ENCODE assay signal across 24 cellular contexts in the genomic region with DNA sequence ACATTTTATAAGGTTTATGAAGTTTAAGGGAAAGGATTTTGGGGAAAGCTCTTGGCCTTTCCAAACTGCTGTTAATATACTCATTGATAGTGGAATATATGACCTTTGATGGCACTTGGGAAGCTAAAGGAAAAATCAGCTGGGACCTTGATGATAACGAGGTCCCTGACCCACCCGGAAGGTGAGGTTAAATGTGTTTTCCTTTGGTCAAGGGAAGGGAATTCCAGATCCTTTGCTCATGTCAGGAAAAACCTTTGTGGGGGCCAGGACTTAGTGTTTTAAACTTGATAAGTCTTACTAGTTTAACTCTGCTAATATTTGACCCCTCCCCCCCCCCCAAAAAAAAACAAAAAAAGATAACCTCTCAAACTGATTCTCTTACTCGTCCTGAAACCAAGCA. TPM values are rescaled to one million over a fixed set of nuclear protein-coding genes. Genes with fewer than 3 reads are reported as not detected.
DNase-seq lines count a peak whose midpoint lies in the region; ATAC-seq, FAIRE-seq and TF ChIP-seq lines count a peak whose summit lies in the region.
"Had no signal": no experiment of that assay in that cellular context is flagged by ENCODE, and none has a peak within 500 bp of the region (broad histone marks: within the 10 kb centered on the region; RNA-seq: fewer than 3 reads in every experiment).

No MANE protein-coding gene starts in this region.

- H3K9ac ChIP-seq in liver (ENCODE audit: low read depth in 1 of 2, low read length in 2 of 2) (no peak overlapping the region), HepG2 (ENCODE audit: insufficient read depth, low read depth, low read length) (no peak overlapping the region)

- H3K9me3 ChIP-seq in liver (ENCODE audit: control insufficient read depth in 4 of 4, low read length in 3 of 4) (no peaks in the 10 kb centered on the region), HepG2 (ENCODE audit: low read length) (no peaks in the 10 kb centered on the region), ascending aorta (no peaks in the 10 kb centered on the region), mucosa of descending colon (no peaks in the 10 kb centered on the region)
- H3K9me3 ChIP-seq: BE2C, esophagus squamous epithelium, thoracic aorta had no signal

- 66% methylated on average over 3 of the region's 3 CpGs for WGBS in liver
- WGBS in HepG2 (ENCODE audit: low lambda C conversion rate): 98% methylated on average over 3 of the region's 3 CpGs

- H3K4me1 ChIP-seq in liver (ENCODE audit: control insufficient read depth in 4 of 4, insufficient read depth in 4 of 4, low read length in 3 of 4) (peaks cover 0 to 4% (median 2%) of the 10 kb centered on the region in 4 donors), HepG2 (ENCODE audit: insufficient read depth, low read length) (peaks cover 29% of the 10 kb centered on the region), ascending aorta (peaks cover 0 to 72% of the 10 kb centered on the region in 2 donors), mucosa of descending colon (ENCODE audit: low read depth) (no peaks in the 10 kb centered on the region)
- H3K4me1 ChIP-seq: BE2C had no signal

- DNase-seq in HepG2 (ENCODE audit: low spot score): no peak
- no peak for DNase-seq in ascending aorta (ENCODE audit: low spot score in 2 of 2)
- DNase-seq in lung microvascular endothelial cell (ENCODE audit: low read depth in 2 of 2): peak; percentile 53
- DNase-seq in mucosa of descending colon: no peak
- no peak for DNase-seq in activated naive CD4-positive, alpha-beta T cell treated with Interleukin-2 at 50 U/mL for 16 hours
- DNase-seq: ACHN; activated T-cell treated with anti-CD3 and anti-CD28 coated beads, Interleukin-2, amount 50 U/mL, for 48 hours; BE2C; CD8-positive, alpha-beta T cell; esophagus squamous epithelium; foreskin melanocyte; hippocampal formation; NCI-H1417 treated with DMSO at 0.1 percent for 48 hours; NCI-H2081; NCI-H2227 treated with DMSO at 0.1 percent for 48 hours; NCI-H774; stimulated activated CD4-positive, alpha-beta T cell treated with anti-CD3 and anti-CD28 coated beads, Interleukin-1b, Interleukin-23, amount 100 ng/mL, for 48 hours had no signal

- no TSS peak for BruUV-seq in HepG2 (replicated peaks; lab: Mats Ljungman, UMichigan)

- intact Hi-C loops in HepG2 (cut with micrococcal nuclease; ENCODE audit: unreplicated experiment): no loop called here
- intact Hi-C loops in ascending aorta (cut with DNase I): no loop called here
- intact Hi-C loops in mucosa of descending colon (cut with DNase I, micrococcal nuclease): no loop called here

- H3K4me3 ChIP-seq in liver (ENCODE audit: low read depth in 1 of 3, low read length in 3 of 3) (no peak overlapping the region), HepG2 (replicated peaks in 1 of 3; ENCODE audit: insufficient read depth in 1 of 3, low read depth in 2 of 3, low read length in 3 of 3) (no peak overlapping the region), ascending aorta (no peak overlapping the region), mucosa of descending colon (no peak overlapping the region)
- H3K4me3 ChIP-seq: esophagus squamous epithelium, GM12878, smooth muscle cell, thoracic aorta had no signal

- H4K20me1 ChIP-seq in HepG2 (ENCODE audit: insufficient read depth, low read length): peaks cover 11% of the 10 kb centered on the region

- peaks cover 61% of the 10 kb centered on the region for H3K79me2 ChIP-seq in HepG2 (ENCODE audit: insufficient read depth, low read length)

- FAIRE-seq in HepG2 (lab: Jason Lieb, UNC): no peak
- FAIRE-seq: GM12878, H54 had no signal

- CTCF ChIA-PET in HepG2 (lab: Yijun Ruan, JAX; ENCODE audit: low intra/inter-chr PET ratio, low total read pairs): no interaction called here

- no peak overlapping the region for H3K27ac ChIP-seq in liver (ENCODE audit: low read depth in 1 of 2, low read length in 2 of 2)
- H3K27ac ChIP-seq in HepG2 (ENCODE audit: extremely low read length, insufficient read depth, low read length): no peak overlapping the region
- H3K27ac ChIP-seq in ascending aorta: peak overlapping the region; percentile 67 to 69

- H3K27me3 ChIP-seq in liver (ENCODE audit: control insufficient read depth in 4 of 4, insufficient read depth in 4 of 4, low read length in 3 of 4) (no peaks in the 10 kb centered on the region), HepG2 (ENCODE audit: control insufficient read depth in 1 of 2, insufficient read depth in 2 of 2, low read length in 2 of 2) (no peaks in the 10 kb centered on the region), ascending aorta (no peaks in the 10 kb centered on the region)
- H3K27me3 ChIP-seq: BE2C, esophagus squamous epithelium had no signal

- H3K4me2 ChIP-seq in HepG2 (ENCODE audit: low read depth, low read length): no peak overlapping the region
- H3K4me2 ChIP-seq: smooth muscle cell had no signal

- TF ChIP-seq EP300 in HepG2 (IDR thresholded peaks at IDR 0.05; ENCODE audit: low read depth in 2 of 2, low read length in 2 of 2): no peak
- TF ChIP-seq EP300 in HepG2 (CRISPR knock-in tag; IDR thresholded peaks at IDR 0.05; ENCODE audit: borderline replicate concordance): no peak

- in situ Hi-C loops in HepG2 (cut with HindIII; ENCODE audit: extremely low pct_ligation_motif_present, low pct_unique_long_range_greater_than_20kb): no loop called here

- TF ChIP-seq POLR2A in HepG2 (IDR thresholded peaks at IDR 0.05; ENCODE audit: insufficient read depth in 1 of 2, low read depth in 2 of 2, low read length in 2 of 2): no peak

- ATAC-seq in HepG2 (no peak), mucosa of descending colon (no peak), HG02678 (IDR thresholded peaks at IDR 0.05; ENCODE audit: unreplicated experiment) (no peak), HG03571 (IDR thresholded peaks at IDR 0.05; ENCODE audit: unreplicated experiment) (no peak)
- ATAC-seq: CD8-positive, alpha-beta T cell; GM12878 had no signal

- POLR2A ChIA-PET in HepG2 (lab: Yijun Ruan, JAX): no interaction called here

- no peaks in the 10 kb centered on the region for H3K36me3 ChIP-seq in liver (ENCODE audit: control insufficient read depth in 4 of 4, insufficient read depth in 3 of 4, low read depth in 1 of 4, low read length in 3 of 4)
- H3K36me3 ChIP-seq in HepG2 (replicated peaks in 1 of 2; ENCODE audit: control insufficient read depth in 1 of 2, insufficient read depth in 2 of 2, low read length in 2 of 2): peaks cover 7 to 10% of the 10 kb centered on the region in 2 experiments
- H3K36me3 ChIP-seq in ascending aorta: no peaks in the 10 kb centered on the region
- H3K36me3 ChIP-seq in mucosa of descending colon (ENCODE audit: low read depth): no peaks in the 10 kb centered on the region
- H3K36me3 ChIP-seq: BE2C, esophagus squamous epithelium, thoracic aorta had no signal

- TF ChIP-seq CTCF in liver (IDR thresholded peaks at IDR 0.05; ENCODE audit: low read depth, low read length, missing input control) (no peak), HepG2 (CRISPR knock-in tag; IDR thresholded peaks at IDR 0.05) (no peak), ascending aorta (IDR thresholded peaks at IDR 0.05) (no peak), mucosa of descending colon (IDR thresholded peaks at IDR 0.05) (no peak)

- no peak overlapping the region for H2AFZ ChIP-seq in HepG2 (ENCODE audit: low read length)

- TF ChIP-seq RAD21 in liver (IDR thresholded peaks at IDR 0.05): no peak
- no peak for TF ChIP-seq RAD21 in HepG2 (CRISPR knock-in tag; IDR thresholded peaks at IDR 0.05)

TF ChIP-seq in liver, 16 proteins besides CTCF, POLR2A, EP300 and RAD21:
- TF ChIP-seq EGR1 (IDR thresholded peaks at IDR 0.05; ENCODE audit: low read depth in 2 of 2) (no peak), TAF1 (conservative IDR thresholded peaks at IDR 0.05) (no peak), NR2F2 (IDR thresholded peaks at IDR 0.05) (peak; percentile 92)
TF ChIP-seq in liver: peak in this region for 1.

TF ChIP-seq in HepG2, 621 proteins besides CTCF, POLR2A, EP300 and RAD21 (continues in another document):
- no peak for TF ChIP-seq ZNF333 (CRISPR knock-in tag; IDR thresholded peaks at IDR 0.05; ENCODE audit: borderline replicate concordance)
- no peak for TF ChIP-seq ZNF773 (CRISPR knock-in tag; IDR thresholded peaks at IDR 0.05; ENCODE audit: borderline replicate concordance)
- TF ChIP-seq, protein P1, sequence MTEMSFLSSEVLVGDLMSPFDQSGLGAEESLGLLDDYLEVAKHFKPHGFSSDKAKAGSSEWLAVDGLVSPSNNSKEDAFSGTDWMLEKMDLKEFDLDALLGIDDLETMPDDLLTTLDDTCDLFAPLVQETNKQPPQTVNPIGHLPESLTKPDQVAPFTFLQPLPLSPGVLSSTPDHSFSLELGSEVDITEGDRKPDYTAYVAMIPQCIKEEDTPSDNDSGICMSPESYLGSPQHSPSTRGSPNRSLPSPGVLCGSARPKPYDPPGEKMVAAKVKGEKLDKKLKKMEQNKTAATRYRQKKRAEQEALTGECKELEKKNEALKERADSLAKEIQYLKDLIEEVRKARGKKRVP (CRISPR knock-in tag; IDR thresholded peaks at IDR 0.05): no peak
- no peak for TF ChIP-seq ZNF556 (CRISPR knock-in tag; IDR thresholded peaks at IDR 0.05; ENCODE audit: borderline replicate concordance)

RNA-seq across cellular contexts. Expression of gene CRIM1, which starts 50.7 kb away (rescaled TPM):
- total RNA-seq in liver (10 to 100 TPM; 10.5 to 22.1 TPM), HepG2 (2016; rRNA removed; fragmentation: Illumina TruSeq; extraction: Trizol) (21.5 and 39.1 TPM in 2 replicates), ascending aorta (273 TPM), lung microvascular endothelial cell (420 and 583 TPM in 2 replicates), mucosa of descending colon (100 to 1,000 TPM in 1 of 3 donors, 10 to 100 TPM in 2; 66.9 to 104 (median 85.8) TPM)
- polyA plus RNA-seq in liver (1 to 10 TPM; 2.2 to 8.7 TPM), HepG2 (2011; rRNA removed) (61.6 and 69.9 TPM in 2 replicates)
- 87.0 and 95.7 TPM in 2 replicates for total RNA-seq in HepG2 (2016; cell fraction: cytosol; rRNA removed; fragmentation: Illumina TruSeq; extraction: Trizol; ENCODE audit: low read depth)
- total RNA-seq in HepG2 (2016; cell fraction: insoluble cytoplasmic fraction; rRNA removed; fragmentation: Illumina TruSeq; extraction: Trizol): 19.5 and 37.7 TPM in 2 replicates
- total RNA-seq in HepG2 (2016; cell fraction: membrane; rRNA removed; fragmentation: Illumina TruSeq; extraction: Trizol): 21.6 and 24.0 TPM in 2 replicates
- total RNA-seq in HepG2 (2016; cell fraction: nucleus; rRNA removed; fragmentation: Illumina TruSeq; extraction: Trizol): 70.5 and 71.4 TPM in 2 replicates
- 47.0 and 57.8 TPM in 2 replicates for polyA plus RNA-seq in HepG2 (2011; cell fraction: cytosol; rRNA removed)
- 59.9 and 71.8 TPM in 2 replicates for polyA plus RNA-seq in HepG2 (2011; cell fraction: nucleus; rRNA removed)
- polyA plus RNA-seq in HepG2 (2012): 47.6 and 59.6 TPM in 2 replicates
- polyA plus RNA-seq in HepG2 (2016; cell fraction: cytosol; fragmentation: Illumina TruSeq; extraction: Trizol; ENCODE audit: low read depth): 1.1 and 2.4 TPM in 2 replicates
- polyA plus RNA-seq in HepG2 (2016; cell fraction: insoluble cytoplasmic fraction; fragmentation: Illumina TruSeq; extraction: Trizol; ENCODE audit: low read depth): 14.9 and 16.1 TPM in 2 replicates
- polyA plus RNA-seq in HepG2 (2016; cell fraction: membrane; fragmentation: Illumina TruSeq; extraction: Trizol; ENCODE audit: low read depth): 3.8 and 5.1 TPM in 2 replicates
- 36.1 and 38.6 TPM in 2 replicates for polyA plus RNA-seq in HepG2 (2016; cell fraction: nucleus; fragmentation: Illumina TruSeq; extraction: Trizol; ENCODE audit: insufficient read depth, low read depth)
- polyA minus RNA-seq in HepG2 (2011; rRNA and poly(A)+ RNA removed; ENCODE audit: low replicate concordance): 452 and 516 TPM in 2 replicates
- polyA minus RNA-seq in HepG2 (2011; cell fraction: cytosol; rRNA and poly(A)+ RNA removed): 226 and 235 TPM in 2 replicates
- 306 and 348 TPM in 2 replicates for polyA minus RNA-seq in HepG2 (2011; cell fraction: nucleus; rRNA and poly(A)+ RNA removed)

Comparison
In these comparisons a context has a peak if more than half of its experiments do, and no peak if none do; other contexts are left out.
1. H3K27ac ChIP-seq: peak in ascending aorta (2 of 2); none in liver (0 of 2) and HepG2 (single experiment).
2. DNase-seq: peak in lung microvascular endothelial cell (2 of 2); none in HepG2 (single experiment), ascending aorta (0 of 2), mucosa of descending colon (0 of 3) and activated naive CD4-positive, alpha-beta T cell treated with Interleukin-2 at 50 U/mL for 16 hours (single experiment).